Comparison of ENCODE assay signal across 19 cellular contexts in genomic region chr21:33015091-33015490, GRCh38. TPM values are rescaled to one million over a fixed set of nuclear protein-coding genes. Genes with fewer than 3 reads are reported as not detected.
DNase-seq lines count a peak whose midpoint lies in the region; ATAC-seq and TF ChIP-seq lines count a peak whose summit lies in the region.
"Had no signal": no experiment of that assay in that cellular context is flagged by ENCODE, and none has a peak within 500 bp of the region (broad histone marks: within the 10 kb centered on the region; RNA-seq: fewer than 3 reads in every experiment).

No MANE protein-coding gene starts in this region.

- peaks cover 8% of the 10 kb centered on the region for H3K9me3 Mint-ChIP-seq in glutamatergic neuron (ENCODE audit: unreplicated experiment)
- H3K9me3 Mint-ChIP-seq: CD4-positive, alpha-beta T cell had no signal

- no peak for TF ChIP-seq CTCF in glutamatergic neuron (IDR thresholded peaks at IDR 0.05; ENCODE audit: partially characterized antibody, unreplicated experiment)

- H3K4me1 Mint-ChIP-seq in glutamatergic neuron (ENCODE audit: low read depth, unreplicated experiment) = peaks cover 14% of the 10 kb centered on the region

- H3K4me3 Mint-ChIP-seq in glutamatergic neuron (ENCODE audit: unreplicated experiment) = no peak overlapping the region
- H3K4me3 Mint-ChIP-seq: B cell; CD4-positive, alpha-beta T cell; HFFc6; IgD-negative memory B cell had no signal

- H3K27ac Mint-ChIP-seq in glutamatergic neuron (ENCODE audit: unreplicated experiment) = peak overlapping the region; percentile 34
- H3K27ac Mint-ChIP-seq: B cell; CD4-positive, alpha-beta T cell; HFFc6; IgD-negative memory B cell had no signal

- H3K36me3 Mint-ChIP-seq in glutamatergic neuron (ENCODE audit: unreplicated experiment) = peaks cover 13% of the 10 kb centered on the region

- peaks cover 19% of the 10 kb centered on the region for H3K27me3 Mint-ChIP-seq in glutamatergic neuron (ENCODE audit: unreplicated experiment)

- ATAC-seq in HG02678 (IDR thresholded peaks at IDR 0.05; ENCODE audit: unreplicated experiment) = no peak
- ATAC-seq in GM21360 (IDR thresholded peaks at IDR 0.05; ENCODE audit: unreplicated experiment) = no peak
- ATAC-seq: HCT116, HepG2 had no signal

- peak; percentile 13 for DNase-seq in activated CD8-positive, alpha-beta memory T cell treated with anti-CD3 and anti-CD28 coated beads, Interleukin-2, amount 50 U/mL, for 48 hours
- no peak for DNase-seq in activated CD8-positive, alpha-beta memory T cell treated with anti-CD3 and anti-CD28 coated beads for 24 hours
- DNase-seq in NCI-H2171 (lab: John Stamatoyannopoulos, UW) (peak; percentile 29), glutamatergic neuron (no peak), retina (no peak)
- DNase-seq: Caco-2; CD4-positive, alpha-beta T cell; DMS79 treated with DMSO at 0.1 percent for 48 hours; GF-D8; GOT3; H7; HFFc6 had no signal

RNA-seq across cellular contexts. Expression of gene OLIG2, which starts 10.6 kb away (rescaled TPM):
- total RNA-seq in glutamatergic neuron (ENCODE audit: unreplicated experiment) = 21.4 TPM
- total RNA-seq: B cell; Caco-2; CD4-positive, alpha-beta T cell; HepG2; HFFc6 had no signal

RNA-seq across cellular contexts. Expression of gene OLIG1, which starts 54.9 kb away (rescaled TPM):
- total RNA-seq in glutamatergic neuron (ENCODE audit: unreplicated experiment) = 14.2 TPM
- total RNA-seq: A172; B cell; Caco-2; CD4-positive, alpha-beta T cell; HepG2; HFFc6 had no signal

Comparison
In these comparisons a context has a peak if more than half of its experiments do, and no peak if none do; other contexts are left out.
1. DNase-seq: peak in activated CD8-positive, alpha-beta memory T cell treated with anti-CD3 and anti-CD28 coated beads, Interleukin-2, amount 50 U/mL, for 48 hours (single experiment) and NCI-H2171 (single experiment); none in activated CD8-positive, alpha-beta memory T cell treated with anti-CD3 and anti-CD28 coated beads for 24 hours (single experiment), glutamatergic neuron (single experiment) and retina (single experiment).